In the genomic region with DNA sequence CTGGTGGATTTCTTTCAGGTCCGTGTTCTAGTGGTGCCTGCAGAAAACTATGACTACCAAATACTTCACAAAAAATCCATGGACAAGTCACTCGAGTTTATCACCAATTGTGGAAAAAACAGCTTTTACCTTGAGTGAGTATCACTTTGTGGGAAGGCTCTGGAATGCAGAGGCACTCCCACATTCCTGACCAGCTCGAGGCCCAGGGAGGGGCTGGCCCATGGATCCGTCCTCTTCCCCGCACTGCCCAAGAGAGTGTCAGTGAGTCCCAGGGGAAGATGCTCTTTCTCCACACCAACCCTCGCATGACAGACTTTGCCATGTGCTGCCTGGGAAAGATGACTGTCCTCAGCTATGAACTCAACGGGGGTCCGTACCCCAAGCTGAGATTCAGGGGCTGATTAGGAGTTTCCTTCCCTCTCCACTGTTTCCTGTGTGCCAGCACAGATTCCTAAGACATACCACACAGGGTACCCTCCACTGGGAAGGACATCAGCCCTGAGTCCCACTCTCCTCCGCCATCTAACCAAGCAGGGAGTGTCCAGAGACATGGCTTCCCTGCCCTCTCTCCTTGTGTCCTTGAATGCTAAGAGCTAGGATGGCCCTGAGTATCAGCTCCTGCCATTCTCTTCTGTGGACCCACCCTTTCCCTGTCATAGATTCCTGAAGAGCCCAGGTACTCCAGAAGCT, we compare ENCODE assay signal across 13 cellular contexts.
DNase-seq lines count a peak whose midpoint lies in the region; ATAC-seq and TF ChIP-seq lines count a peak whose summit lies in the region.
"Had no signal": no experiment of that assay in that cellular context is flagged by ENCODE, and none has a peak within 500 bp of the region (broad histone marks: within the 10 kb centered on the region; RNA-seq: fewer than 3 reads in every experiment).

No MANE protein-coding gene starts in this region.

- TF ChIP-seq CTCF in kidney epithelial cell (IDR thresholded peaks at IDR 0.05; ENCODE audit: insufficient read depth, low read length, poor library complexity, severe bottlenecking) (no peak), type B pancreatic cell (conservative IDR thresholded peaks at IDR 0.05) (no peak)

- peaks cover 3% of the 10 kb centered on the region for H3K27me3 Mint-ChIP-seq in type B pancreatic cell
- H3K27me3 Mint-ChIP-seq in activated CD4-positive, alpha-beta T cell treated with anti-CD3 and anti-CD28 coated beads for 36 hours: no peaks in the 10 kb centered on the region
- H3K27me3 Mint-ChIP-seq: activated naive CD8-positive, alpha-beta T cell treated with anti-CD3 and anti-CD28 coated beads for 36 hours; naive thymus-derived CD8-positive, alpha-beta T cell had no signal

- H3K4me3 ChIP-seq in kidney epithelial cell (ENCODE audit: low read depth, low read length): no peak overlapping the region
- H3K4me3 ChIP-seq: thoracic aorta had no signal

- H3K27me3 ChIP-seq in kidney epithelial cell (ENCODE audit: control insufficient read depth, insufficient read depth, low read length): no peaks in the 10 kb centered on the region

- no peaks in the 10 kb centered on the region for H3K9me3 Mint-ChIP-seq in type B pancreatic cell
- no peaks in the 10 kb centered on the region for H3K9me3 Mint-ChIP-seq in activated CD4-positive, alpha-beta T cell treated with anti-CD3 and anti-CD28 coated beads for 36 hours (ENCODE audit: low read depth)
- H3K9me3 Mint-ChIP-seq: activated naive CD8-positive, alpha-beta T cell treated with anti-CD3 and anti-CD28 coated beads for 36 hours; immature natural killer cell; naive thymus-derived CD8-positive, alpha-beta T cell had no signal

- H3K36me3 ChIP-seq in kidney epithelial cell (ENCODE audit: control insufficient read depth, insufficient read depth, low read length): peaks cover 3% of the 10 kb centered on the region
- H3K36me3 ChIP-seq: thoracic aorta had no signal

- CTCF ChIA-PET in activated CD4-positive, alpha-beta T cell treated with anti-CD3 and anti-CD28 coated beads for 36 hours (lab: Charles Lee): no interaction called here

- POLR2A ChIA-PET in activated CD4-positive, alpha-beta T cell treated with anti-CD3 and anti-CD28 coated beads for 36 hours (lab: Charles Lee): no interaction called here

- H3K4me3 Mint-ChIP-seq in type B pancreatic cell: no peak overlapping the region
- H3K4me3 Mint-ChIP-seq in activated CD4-positive, alpha-beta T cell treated with anti-CD3 and anti-CD28 coated beads for 36 hours: no peak overlapping the region
- H3K4me3 Mint-ChIP-seq: activated naive CD8-positive, alpha-beta T cell treated with anti-CD3 and anti-CD28 coated beads for 36 hours; immature natural killer cell; naive thymus-derived CD8-positive, alpha-beta T cell had no signal

- DNase-seq in HT-29 (ENCODE audit: low spot score): peak; percentile 23
- DNase-seq in amniotic epithelial cell (ENCODE audit: low read depth): peak; percentile 68
- DNase-seq in kidney epithelial cell (ENCODE audit: low read depth): peak; percentile 39
- DNase-seq in type B pancreatic cell (ENCODE audit: extremely low spot score, unreplicated experiment): no peak
- no peak for DNase-seq in SKM-1 treated with dmso at 0.1 percent for 144 hours (lab: John Stamatoyannopoulos, UW; ENCODE audit: unreplicated experiment)
- DNase-seq in COR-L47 (lab: John Stamatoyannopoulos, UW): no peak
- no peak for DNase-seq in activated CD4-positive, alpha-beta T cell treated with anti-CD3 and anti-CD28 coated beads for 36 hours
- DNase-seq: activated naive CD8-positive, alpha-beta T cell treated with anti-CD3 and anti-CD28 coated beads for 36 hours; immature natural killer cell; MV-4-11; naive thymus-derived CD8-positive, alpha-beta T cell had no signal

- H3K4me1 Mint-ChIP-seq in type B pancreatic cell (ENCODE audit: unreplicated experiment): peaks cover 17% of the 10 kb centered on the region
- peaks cover 3% of the 10 kb centered on the region for H3K4me1 Mint-ChIP-seq in activated CD4-positive, alpha-beta T cell treated with anti-CD3 and anti-CD28 coated beads for 36 hours
- H3K4me1 Mint-ChIP-seq: activated naive CD8-positive, alpha-beta T cell treated with anti-CD3 and anti-CD28 coated beads for 36 hours; immature natural killer cell had no signal

- H3K36me3 Mint-ChIP-seq in type B pancreatic cell: no peaks in the 10 kb centered on the region
- H3K36me3 Mint-ChIP-seq in activated CD4-positive, alpha-beta T cell treated with anti-CD3 and anti-CD28 coated beads for 36 hours (ENCODE audit: low read depth): no peaks in the 10 kb centered on the region
- H3K36me3 Mint-ChIP-seq: activated naive CD8-positive, alpha-beta T cell treated with anti-CD3 and anti-CD28 coated beads for 36 hours; immature natural killer cell; naive thymus-derived CD8-positive, alpha-beta T cell had no signal

- H3K27ac Mint-ChIP-seq in type B pancreatic cell: peak overlapping the region; percentile 84
- no peak overlapping the region for H3K27ac Mint-ChIP-seq in activated CD4-positive, alpha-beta T cell treated with anti-CD3 and anti-CD28 coated beads for 36 hours
- H3K27ac Mint-ChIP-seq: activated naive CD8-positive, alpha-beta T cell treated with anti-CD3 and anti-CD28 coated beads for 36 hours; immature natural killer cell had no signal

- intact Hi-C loops in activated CD4-positive, alpha-beta T cell treated with anti-CD3 and anti-CD28 coated beads for 36 hours (cut with DNase I, micrococcal nuclease): no loop called here

- ATAC-seq in activated CD4-positive, alpha-beta T cell treated with anti-CD3 and anti-CD28 coated beads for 36 hours: no peak
- no peak for ATAC-seq in HG02970 (IDR thresholded peaks at IDR 0.05; ENCODE audit: low FRiP score, unreplicated experiment)
- ATAC-seq: naive thymus-derived CD8-positive, alpha-beta T cell had no signal

Comparison
In these comparisons a context has a peak if more than half of its experiments do, and no peak if none do; other contexts are left out.
1. DNase-seq: peak in HT-29 (single experiment), amniotic epithelial cell (single experiment) and kidney epithelial cell (single experiment); none in type B pancreatic cell (single experiment), SKM-1 treated with dmso at 0.1 percent for 144 hours (single experiment), COR-L47 (single experiment) and activated CD4-positive, alpha-beta T cell treated with anti-CD3 and anti-CD28 coated beads for 36 hours (single experiment).